ENCODE assay signal across 13 cellular contexts in the genomic region with DNA sequence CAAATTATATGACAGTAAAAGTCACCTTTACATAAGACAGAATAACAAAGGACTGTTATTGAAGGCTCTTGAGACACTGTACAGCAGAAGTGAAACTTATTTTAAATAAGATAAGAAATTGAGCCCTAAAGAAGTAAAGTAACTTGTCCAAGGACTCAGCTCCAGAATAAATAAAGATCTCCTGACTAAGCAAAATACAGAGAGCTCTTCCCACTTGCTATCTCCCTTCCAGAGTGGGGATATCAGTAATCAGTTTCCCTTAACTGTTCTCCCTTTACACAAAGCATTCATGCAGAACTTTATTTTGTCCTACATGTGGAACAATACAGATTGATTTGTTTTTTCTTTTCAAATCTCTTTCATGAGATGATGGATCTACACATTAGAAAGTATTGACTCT.
DNase-seq lines count a peak whose midpoint lies in the region; ATAC-seq and TF ChIP-seq lines count a peak whose summit lies in the region.
"Had no signal": no experiment of that assay in that cellular context is flagged by ENCODE, and none has a peak within 500 bp of the region (broad histone marks: within the 10 kb centered on the region; RNA-seq: fewer than 3 reads in every experiment).

No MANE protein-coding gene starts in this region.

- H4K12ac ChIP-seq in trophoblast cell (ENCODE audit: low read depth, low read length) = no peak overlapping the region

- no peaks in the 10 kb centered on the region for H3K79me2 ChIP-seq in trophoblast cell (ENCODE audit: control insufficient read depth, insufficient read depth, low read length, poor library complexity)

- H3K4ac ChIP-seq in trophoblast cell (ENCODE audit: low read depth, low read length) = no peak overlapping the region

- ATAC-seq in CD4-positive, CD25-positive, alpha-beta regulatory T cell (ENCODE audit: low read depth in 2 of 2) = no peak
- ATAC-seq in naive thymus-derived CD8-positive, alpha-beta T cell = no peak
- ATAC-seq in GM19324 (IDR thresholded peaks at IDR 0.05; ENCODE audit: low FRiP score, unreplicated experiment) = no peak
- ATAC-seq in mucosa of descending colon = no peak

- peak overlapping the region; percentile 55 to 84 (median 59) for H3K27ac Mint-ChIP-seq in CD4-positive, CD25-positive, alpha-beta regulatory T cell
- H3K27ac Mint-ChIP-seq in activated T-helper 1 cell treated with anti-CD3 and anti-CD28 coated beads, Interleukin-12 subunit alpha, Interleukin-12 subunit beta, Interleukin-2, Interleukin-4 antibody, amounts not matched to agents 30 ng/mL and 10 ng/mL and 1 ng/mL, durations not matched to agents 14 hours and 24 hours and 36 hours = peak overlapping the region; percentile 99
- peak overlapping the region; percentile 82 to 96 (median 90) for H3K27ac Mint-ChIP-seq in naive thymus-derived CD8-positive, alpha-beta T cell

- H3K27ac ChIP-seq in CD4-positive, CD25-positive, alpha-beta regulatory T cell (ENCODE audit: insufficient read depth, low read length, poor library complexity, severe bottlenecking) = peak overlapping the region; percentile 52
- no peak overlapping the region for H3K27ac ChIP-seq in trophoblast cell (ENCODE audit: low read depth, low read length)
- H3K27ac ChIP-seq: C4-2B, SJCRH30 had no signal

- H3K9me3 ChIP-seq in CD4-positive, CD25-positive, alpha-beta regulatory T cell (ENCODE audit: control insufficient read depth in 2 of 2, low read length in 2 of 2) = no peaks in the 10 kb centered on the region
- H3K9me3 ChIP-seq in mucosa of descending colon (no peaks in the 10 kb centered on the region), trophoblast cell (ENCODE audit: insufficient read depth, low read depth, low read length) (no peaks in the 10 kb centered on the region)
- H3K9me3 ChIP-seq: SJCRH30 had no signal

- no peak overlapping the region for H2BK12ac ChIP-seq in trophoblast cell (ENCODE audit: low read length)

- no peak overlapping the region for H3K14ac ChIP-seq in trophoblast cell (ENCODE audit: low read length)

- H3K79me1 ChIP-seq in trophoblast cell (ENCODE audit: low read length) = peaks cover 19% of the 10 kb centered on the region

- H4K91ac ChIP-seq in trophoblast cell (ENCODE audit: low read depth, low read length) = no peak overlapping the region

- TF ChIP-seq CTCF in GM12865 (IDR thresholded peaks at IDR 0.05; ENCODE audit: insufficient read depth, low read depth, low read length, missing control alignments) (no peak), mucosa of descending colon (IDR thresholded peaks at IDR 0.05) (no peak)

- POLR2A ChIA-PET in naive thymus-derived CD8-positive, alpha-beta T cell (lab: Charles Lee) = interaction anchor here (0.7 to 1.3 kb wide), 2 partner anchors 14 to 380 kb away, joined by 3 read pairs; no protein-coding TSS in a partner anchor

- no peak overlapping the region for H3K4me3 ChIP-seq in CD4-positive, CD25-positive, alpha-beta regulatory T cell (ENCODE audit: low read depth, low read length)
- H3K4me3 ChIP-seq in GM12865 (ENCODE audit: low read depth, low read length) = 0 out of 2 replicates have a peak overlapping the region, but pooled peaks have one; percentile 5
- H3K4me3 ChIP-seq in mucosa of descending colon = no peak overlapping the region
- no peak overlapping the region for H3K4me3 ChIP-seq in trophoblast cell (ENCODE audit: low read depth, low read length)
- H3K4me3 ChIP-seq: lung, SJCRH30 had no signal

- peaks cover 26% of the 10 kb centered on the region for H3K4me1 ChIP-seq in CD4-positive, CD25-positive, alpha-beta regulatory T cell (ENCODE audit: control insufficient read depth, insufficient read depth, low read length, poor library complexity, severe bottlenecking)
- H3K4me1 ChIP-seq in mucosa of descending colon (ENCODE audit: low read depth) (peaks cover 6% of the 10 kb centered on the region), trophoblast cell (ENCODE audit: control insufficient read depth in 1 of 2, insufficient read depth in 2 of 2, low read length in 2 of 2) (peaks cover 8 to 24% of the 10 kb centered on the region in 2 experiments)

- H3K36me3 ChIP-seq in CD4-positive, CD25-positive, alpha-beta regulatory T cell (ENCODE audit: control insufficient read depth, insufficient read depth, low read length) = no peaks in the 10 kb centered on the region
- H3K36me3 ChIP-seq in mucosa of descending colon (ENCODE audit: low read depth) (no peaks in the 10 kb centered on the region), trophoblast cell (ENCODE audit: control insufficient read depth in 1 of 2, insufficient read depth in 2 of 2, low read length in 2 of 2) (no peaks in the 10 kb centered on the region)
- H3K36me3 ChIP-seq: SJCRH30 had no signal

- H2BK5ac ChIP-seq in trophoblast cell (ENCODE audit: low read depth, low read length, poor library complexity) = no peak overlapping the region

- no peak overlapping the region for H2AFZ ChIP-seq in trophoblast cell (ENCODE audit: insufficient read depth, low read length, poor library complexity)

- no peak overlapping the region for H3K23ac ChIP-seq in trophoblast cell (ENCODE audit: low read length)

- H4K8ac ChIP-seq in trophoblast cell (ENCODE audit: low read depth, low read length) = no peak overlapping the region

- H3K27me3 Mint-ChIP-seq in CD4-positive, CD25-positive, alpha-beta regulatory T cell = no peaks in the 10 kb centered on the region
- H3K27me3 Mint-ChIP-seq in activated T-helper 1 cell treated with anti-CD3 and anti-CD28 coated beads, Interleukin-12 subunit alpha, Interleukin-12 subunit beta, Interleukin-2, Interleukin-4 antibody, amounts not matched to agents 30 ng/mL and 10 ng/mL and 1 ng/mL, durations not matched to agents 14 hours and 24 hours and 36 hours (ENCODE audit: insufficient read depth) = no peaks in the 10 kb centered on the region
- no peaks in the 10 kb centered on the region for H3K27me3 Mint-ChIP-seq in naive thymus-derived CD8-positive, alpha-beta T cell

- H2AK5ac ChIP-seq in trophoblast cell (ENCODE audit: low read length) = no peak overlapping the region

- peaks cover 4% of the 10 kb centered on the region for H3K36me3 Mint-ChIP-seq in CD4-positive, CD25-positive, alpha-beta regulatory T cell
- peaks cover 22% of the 10 kb centered on the region for H3K36me3 Mint-ChIP-seq in activated T-helper 1 cell treated with anti-CD3 and anti-CD28 coated beads, Interleukin-12 subunit alpha, Interleukin-12 subunit beta, Interleukin-2, Interleukin-4 antibody, amounts not matched to agents 30 ng/mL and 10 ng/mL and 1 ng/mL, durations not matched to agents 14 hours and 24 hours and 36 hours (ENCODE audit: low read depth)
- peaks cover 0 to 4% (median 0%) of the 10 kb centered on the region in 3 donors for H3K36me3 Mint-ChIP-seq in naive thymus-derived CD8-positive, alpha-beta T cell

- no peak overlapping the region for H3K9ac ChIP-seq in trophoblast cell (ENCODE audit: low read length)

- peaks cover 33 to 68% (median 50%) of the 10 kb centered on the region in 4 donors for H3K4me1 Mint-ChIP-seq in CD4-positive, CD25-positive, alpha-beta regulatory T cell
- H3K4me1 Mint-ChIP-seq in activated T-helper 1 cell treated with anti-CD3 and anti-CD28 coated beads, Interleukin-12 subunit alpha, Interleukin-12 subunit beta, Interleukin-2, Interleukin-4 antibody, amounts not matched to agents 30 ng/mL and 10 ng/mL and 1 ng/mL, durations not matched to agents 14 hours and 24 hours and 36 hours (ENCODE audit: low read depth) = peaks cover 85% of the 10 kb centered on the region
- H3K4me1 Mint-ChIP-seq in naive thymus-derived CD8-positive, alpha-beta T cell = peaks cover 44 to 86% (median 82%) of the 10 kb centered on the region in 4 donors

- no peak overlapping the region for H3K18ac ChIP-seq in trophoblast cell (ENCODE audit: low read length)

- H3K4me2 ChIP-seq in trophoblast cell (ENCODE audit: low read length) = no peak overlapping the region

- H3K4me3 Mint-ChIP-seq in CD4-positive, CD25-positive, alpha-beta regulatory T cell = no peak overlapping the region
- H3K4me3 Mint-ChIP-seq in activated T-helper 1 cell treated with anti-CD3 and anti-CD28 coated beads, Interleukin-12 subunit alpha, Interleukin-12 subunit beta, Interleukin-2, Interleukin-4 antibody, amounts not matched to agents 30 ng/mL and 10 ng/mL and 1 ng/mL, durations not matched to agents 14 hours and 24 hours and 36 hours = peak overlapping the region; percentile 67
- peak overlapping the region in 9 of 10 donors; percentile 1 to 72 (median 43) for H3K4me3 Mint-ChIP-seq in naive thymus-derived CD8-positive, alpha-beta T cell

- no peak for DNase-seq in CD4-positive, CD25-positive, alpha-beta regulatory T cell
- DNase-seq in GM12865 (ENCODE audit: low read depth) (no peak), mucosa of descending colon (no peak), trophoblast cell (no peak)
- DNase-seq in activated T-helper 1 cell treated with anti-CD3 and anti-CD28 coated beads, Interleukin-12 subunit alpha, Interleukin-12 subunit beta, Interleukin-2, Interleukin-4 antibody, amounts not matched to agents 30 ng/mL and 10 ng/mL and 1 ng/mL, durations not matched to agents 14 hours and 24 hours and 36 hours (ENCODE audit: low spot score) = no peak
- no peak for DNase-seq in naive thymus-derived CD8-positive, alpha-beta T cell
- DNase-seq: amniotic stem cell, H7, NCI-H1105 treated with DMSO at 0.1 percent for 48 hours, SJCRH30 had no signal

- H3K9me3 Mint-ChIP-seq in CD4-positive, CD25-positive, alpha-beta regulatory T cell = no peaks in the 10 kb centered on the region
- peaks cover 3% of the 10 kb centered on the region for H3K9me3 Mint-ChIP-seq in activated T-helper 1 cell treated with anti-CD3 and anti-CD28 coated beads, Interleukin-12 subunit alpha, Interleukin-12 subunit beta, Interleukin-2, Interleukin-4 antibody, amounts not matched to agents 30 ng/mL and 10 ng/mL and 1 ng/mL, durations not matched to agents 14 hours and 24 hours and 36 hours
- H3K9me3 Mint-ChIP-seq in naive thymus-derived CD8-positive, alpha-beta T cell = no peaks in the 10 kb centered on the region

- no peak overlapping the region for H2BK120ac ChIP-seq in trophoblast cell (ENCODE audit: insufficient read depth, low read length, poor library complexity)

- H3K27me3 ChIP-seq in CD4-positive, CD25-positive, alpha-beta regulatory T cell (ENCODE audit: control insufficient read depth, insufficient read depth, low read length) = no peaks in the 10 kb centered on the region
- H3K27me3 ChIP-seq in trophoblast cell (ENCODE audit: insufficient read depth, low read length) = no peaks in the 10 kb centered on the region
- H3K27me3 ChIP-seq: SJCRH30 had no signal

- intact Hi-C loops in activated T-helper 1 cell treated with anti-CD3 and anti-CD28 coated beads, Interleukin-12 subunit alpha, Interleukin-12 subunit beta, Interleukin-2, Interleukin-4 antibody, amounts not matched to agents 30 ng/mL and 10 ng/mL and 1 ng/mL, durations not matched to agents 14 hours and 24 hours and 36 hours (cut with micrococcal nuclease) = loop anchor here (1.0 to 5.0 kb wide), 17 partner anchors 7 to 462 kb away; a partner anchor contains a TSS
- intact Hi-C loops in mucosa of descending colon (cut with DNase I, micrococcal nuclease) = no loop called here

Comparison
In these comparisons a context has a peak if more than half of its experiments do, and no peak if none do; other contexts are left out.
1. H3K4me3 Mint-ChIP-seq: peak in activated T-helper 1 cell treated with anti-CD3 and anti-CD28 coated beads, Interleukin-12 subunit alpha, Interleukin-12 subunit beta, Interleukin-2, Interleukin-4 antibody, amounts not matched to agents 30 ng/mL and 10 ng/mL and 1 ng/mL, durations not matched to agents 14 hours and 24 hours and 36 hours (single experiment) and naive thymus-derived CD8-positive, alpha-beta T cell (9 of 10); none in CD4-positive, CD25-positive, alpha-beta regulatory T cell (0 of 4).
2. Peak in every context shown above with its lines, with median percentiles within 50 percentile points of each other: H3K27ac Mint-ChIP-seq.